Comparison of ENCODE assay signal across 8 cellular contexts in genomic region chr21:33403786-33404571, GRCh38. TPM values are rescaled to one million over a fixed set of nuclear protein-coding genes. Genes with fewer than 3 reads are reported as not detected.
DNase-seq lines count a peak whose midpoint lies in the region; ATAC-seq and TF ChIP-seq lines count a peak whose summit lies in the region.

No MANE protein-coding gene starts in this region.

- H3K36me3 ChIP-seq in adipocyte (ENCODE audit: control insufficient read depth, insufficient read depth, low read length, severe bottlenecking), result no peaks in the 10 kb centered on the region

- peak; percentile 38 for ATAC-seq in HG02885 (IDR thresholded peaks at IDR 0.05; ENCODE audit: poor library complexity, unreplicated experiment)

- peak; percentile 69 for DNase-seq in DMS 273 (lab: John Stamatoyannopoulos, UW; ENCODE audit: unreplicated experiment)
- DNase-seq in DMS 273 treated with DMSO at 0.1 percent for 48 hours (lab: John Stamatoyannopoulos, UW), result no peak
- peak; percentile 45 for DNase-seq in OCI-M1 (lab: John Stamatoyannopoulos, UW)
- peak; percentile 85 for DNase-seq in adipocyte (ENCODE audit: low read depth)
- peak; percentile 81 for DNase-seq in cardiac septum (ENCODE audit: low spot score)
- DNase-seq in osteocyte (ENCODE audit: extremely low spot score, unreplicated experiment), result peak; percentile 87
- DNase-seq in central memory CD4-positive, alpha-beta T cell, result no peak

- peaks cover 2% of the 10 kb centered on the region for H3K36me3 Mint-ChIP-seq in osteocyte (ENCODE audit: unreplicated experiment)

- H3K9ac ChIP-seq in adipocyte (ENCODE audit: low read length), result peak overlapping the region; percentile 92

- intact Hi-C loops in cardiac septum (cut with DNase I), result loop anchor here (2.0 to 5.0 kb wide), 2 partner anchors 23 to 38 kb away; no protein-coding TSS in a partner anchor

- H3K27me3 Mint-ChIP-seq in osteocyte (ENCODE audit: unreplicated experiment), result no peaks in the 10 kb centered on the region

- peak overlapping the region; percentile 96 for H3K27ac Mint-ChIP-seq in osteocyte (ENCODE audit: unreplicated experiment)

- H3K4me3 Mint-ChIP-seq in osteocyte (ENCODE audit: unreplicated experiment), result peak overlapping the region; percentile 86

- H3K9me3 ChIP-seq in adipocyte (ENCODE audit: control insufficient read depth, low read length), result no peaks in the 10 kb centered on the region

- H3K4me1 Mint-ChIP-seq in osteocyte (ENCODE audit: unreplicated experiment), result peaks cover 51% of the 10 kb centered on the region

- H3K4me3 ChIP-seq in adipocyte (ENCODE audit: low read length), result peak overlapping the region; percentile 88

- H3K27me3 ChIP-seq in adipocyte (replicated peaks; ENCODE audit: control insufficient read depth, insufficient read depth, low read length), result no peaks in the 10 kb centered on the region

- peaks cover 28% of the 10 kb centered on the region for H3K4me1 ChIP-seq in adipocyte (ENCODE audit: control insufficient read depth, insufficient read depth, low read length)

- TF ChIP-seq CTCF in osteocyte (IDR thresholded peaks at IDR 0.05), result no peak

- H3K9me3 Mint-ChIP-seq in osteocyte (ENCODE audit: unreplicated experiment), result no peaks in the 10 kb centered on the region

RNA-seq across cellular contexts. Expression of gene IFNGR2, which starts 0.8 kb away (rescaled TPM):
- total RNA-seq in cardiac septum (37.0 TPM), osteocyte (55.4 and 55.6 TPM in 2 replicates)

Comparison
In these comparisons a context has a peak if more than half of its experiments do, and no peak if none do; other contexts are left out.
1. DNase-seq: peak in DMS 273 (single experiment), OCI-M1 (single experiment), adipocyte (single experiment), cardiac septum (single experiment) and osteocyte (single experiment); none in DMS 273 treated with DMSO at 0.1 percent for 48 hours (single experiment) and central memory CD4-positive, alpha-beta T cell (single experiment).